ENCODE assay signal across 1 cellular context in genomic region chr7:24854866-24855265, GRCh38.
TF ChIP-seq lines count a peak whose summit lies in the region.

No MANE protein-coding gene starts in this region.

TF ChIP-seq in IMR-90, 13 proteins besides CTCF, POLR2A, EP300 and RAD21 (continued from another document):
- TF ChIP-seq RCOR1 (IDR thresholded peaks at IDR 0.05; ENCODE audit: insufficient replicate concordance, low read length) (no peak), FOS (IDR thresholded peaks at IDR 0.05; ENCODE audit: low read depth, low read length) (no peak), SMC3 (IDR thresholded peaks at IDR 0.05; ENCODE audit: low read depth, low read length) (no peak)
